ENCODE assay signal across 16 cellular contexts in genomic region chr10:34256216-34256615, GRCh38.
DNase-seq lines count a peak whose midpoint lies in the region; ATAC-seq and TF ChIP-seq lines count a peak whose summit lies in the region.
"Had no signal": no experiment of that assay in that cellular context is flagged by ENCODE, and none has a peak within 500 bp of the region (broad histone marks: within the 10 kb centered on the region; RNA-seq: fewer than 3 reads in every experiment).

No MANE protein-coding gene starts in this region.

- no peaks in the 10 kb centered on the region for H3K27me3 Mint-ChIP-seq in H9 (ENCODE audit: low read depth)
- no peaks in the 10 kb centered on the region for H3K27me3 Mint-ChIP-seq in neural crest cell (ENCODE audit: low read depth)
- peaks cover 8% of the 10 kb centered on the region for H3K27me3 Mint-ChIP-seq in activated CD4-positive, alpha-beta T cell treated with anti-CD3 and anti-CD28 coated beads for 36 hours
- H3K27me3 Mint-ChIP-seq: CD4-positive, alpha-beta memory T cell had no signal

- ATAC-seq in HG03520 (IDR thresholded peaks at IDR 0.05; ENCODE audit: unreplicated experiment) = no peak
- ATAC-seq in activated CD4-positive, alpha-beta T cell treated with anti-CD3 and anti-CD28 coated beads for 36 hours = no peak

- H2BK12ac ChIP-seq in H9 (ENCODE audit: insufficient read length, low read depth, low read length) = no peak overlapping the region

- DNase-seq in H9 (no peak), colonic mucosa (peak; percentile 45), neural crest cell (ENCODE audit: low read depth, low spot score) (no peak), MG63 (no peak), GM10248 (ENCODE audit: extremely low spot score) (no peak)
- no peak for DNase-seq in activated CD4-positive, alpha-beta T cell treated with anti-CD3 and anti-CD28 coated beads for 36 hours
- DNase-seq: CD4-positive, alpha-beta memory T cell; DMS153; DMS79; GDM1; GOT3; H7; KG1 had no signal

- H3K9me3 ChIP-seq in H9 (ENCODE audit: control insufficient read depth, low read depth, low read length) (no peaks in the 10 kb centered on the region), colonic mucosa (no peaks in the 10 kb centered on the region), MG63 (no peaks in the 10 kb centered on the region)
- H3K9me3 ChIP-seq: BLaER1 had no signal

- intact Hi-C loops in colonic mucosa (cut with DNase I) = no loop called here
- intact Hi-C loops in activated CD4-positive, alpha-beta T cell treated with anti-CD3 and anti-CD28 coated beads for 36 hours (cut with DNase I, micrococcal nuclease) = no loop called here

- no peak overlapping the region for H4K5ac ChIP-seq in H9 (ENCODE audit: insufficient read length, low read depth, low read length)

- no peak overlapping the region for H2BK5ac ChIP-seq in H9 (ENCODE audit: insufficient read length, low read length)

- H3K4me1 Mint-ChIP-seq in H9 (peaks cover 17 to 22% of the 10 kb centered on the region in 2 experiments), neural crest cell (no peaks in the 10 kb centered on the region)
- no peaks in the 10 kb centered on the region for H3K4me1 Mint-ChIP-seq in activated CD4-positive, alpha-beta T cell treated with anti-CD3 and anti-CD28 coated beads for 36 hours
- H3K4me1 Mint-ChIP-seq: CD4-positive, alpha-beta memory T cell had no signal

- H3K27me3 ChIP-seq in H9 (ENCODE audit: insufficient read depth, low read length) (no peaks in the 10 kb centered on the region), colonic mucosa (no peaks in the 10 kb centered on the region), MG63 (no peaks in the 10 kb centered on the region)
- H3K27me3 ChIP-seq: BLaER1 had no signal

- no CpG with 5 or more reads among the region's 4 CpGs for WGBS in H9 (ENCODE audit: extremely low coverage, insufficient read length, low lambda C conversion rate)

- no peak overlapping the region for H3K9ac ChIP-seq in H9 (ENCODE audit: extremely low read depth, insufficient read length, low read length)
- no peak overlapping the region for H3K9ac ChIP-seq in colonic mucosa (ENCODE audit: low read depth in 2 of 2, low read length in 2 of 2)
- H3K9ac ChIP-seq: BLaER1 had no signal

- POLR2A ChIA-PET in activated CD4-positive, alpha-beta T cell treated with anti-CD3 and anti-CD28 coated beads for 36 hours (lab: Charles Lee) = interaction anchor here (0.6 kb wide), 1 partner anchor 19 kb away, joined by 4 read pairs; no protein-coding TSS in a partner anchor
- POLR2A ChIA-PET in GM10248 (lab: Yijun Ruan, JAX) = no interaction called here

- no peaks in the 10 kb centered on the region for H4K20me1 ChIP-seq in H9 (ENCODE audit: control insufficient read depth, insufficient read depth, insufficient read length)
- H4K20me1 ChIP-seq: BLaER1 had no signal

- no peaks in the 10 kb centered on the region for H3K23me2 ChIP-seq in H9 (ENCODE audit: insufficient read length, low read depth, low read length, poor library complexity, severe bottlenecking)

- H3K36me3 ChIP-seq in colonic mucosa (no peaks in the 10 kb centered on the region), MG63 (no peaks in the 10 kb centered on the region)

- no peak overlapping the region for H4K91ac ChIP-seq in H9 (ENCODE audit: insufficient read length, low read depth, low read length)

- no peak overlapping the region for H3K4ac ChIP-seq in H9 (ENCODE audit: low read depth, low read length)

- H3K4me1 ChIP-seq in H9 (ENCODE audit: insufficient read depth, low read length) = peaks cover 5% of the 10 kb centered on the region; the same call in 1 of the 2 replicates
- no peaks in the 10 kb centered on the region for H3K4me1 ChIP-seq in colonic mucosa
- H3K4me1 ChIP-seq: BLaER1 had no signal

- no peak overlapping the region for H3K4me3 Mint-ChIP-seq in H9
- no peak overlapping the region for H3K4me3 Mint-ChIP-seq in neural crest cell
- H3K4me3 Mint-ChIP-seq in activated CD4-positive, alpha-beta T cell treated with anti-CD3 and anti-CD28 coated beads for 36 hours = no peak overlapping the region
- H3K4me3 Mint-ChIP-seq: CD14-positive monocyte; CD4-positive, alpha-beta memory T cell had no signal

- H3K18ac ChIP-seq in H9 (ENCODE audit: insufficient read length, low read depth, low read length) = no peak overlapping the region

- H3K4me3 ChIP-seq in colonic mucosa = no peak overlapping the region
- no peak overlapping the region for H3K4me3 ChIP-seq in MG63
- H3K4me3 ChIP-seq: BLaER1 had no signal

- H3K27ac ChIP-seq in H9 (ENCODE audit: insufficient read length, low read depth, low read length) = no peak overlapping the region
- no peak overlapping the region for H3K27ac ChIP-seq in colonic mucosa
- H3K27ac ChIP-seq: BLaER1 had no signal

- no peak overlapping the region for H3K23ac ChIP-seq in H9 (ENCODE audit: insufficient read length, low read depth, low read length)

- H3K27ac Mint-ChIP-seq in H9 (peak overlapping the region in 2 of 3 experiments; percentile 62 to 81; a peak in 1 of 7 replicates), neural crest cell (ENCODE audit: unreplicated experiment) (peak overlapping the region; percentile 91)
- no peak overlapping the region for H3K27ac Mint-ChIP-seq in activated CD4-positive, alpha-beta T cell treated with anti-CD3 and anti-CD28 coated beads for 36 hours
- H3K27ac Mint-ChIP-seq: CD4-positive, alpha-beta memory T cell had no signal

- no peak overlapping the region for H2BK20ac ChIP-seq in H9 (ENCODE audit: low read depth, low read length, poor library complexity, severe bottlenecking)

- CTCF ChIA-PET in activated CD4-positive, alpha-beta T cell treated with anti-CD3 and anti-CD28 coated beads for 36 hours (lab: Charles Lee) = no interaction called here
- CTCF ChIA-PET in GM10248 (lab: Yijun Ruan, JAX) = interaction anchor here (1.3 kb wide), 1 partner anchor 19 kb away, joined by 3 read pairs; no protein-coding TSS in a partner anchor

- H2AFZ ChIP-seq in H9 (ENCODE audit: low read length) = no peak overlapping the region

- no peaks in the 10 kb centered on the region for H3K79me2 ChIP-seq in H9 (ENCODE audit: insufficient read depth, low read length)

- no peak overlapping the region for H4K8ac ChIP-seq in H9 (replicated peaks; ENCODE audit: insufficient read length, low read depth, low read length)

- H3K9me3 Mint-ChIP-seq in H9 (peaks cover 2 to 3% of the 10 kb centered on the region in 2 experiments; a peak in 2 of 5 replicates), neural crest cell (peaks cover 3% of the 10 kb centered on the region)
- no peaks in the 10 kb centered on the region for H3K9me3 Mint-ChIP-seq in activated CD4-positive, alpha-beta T cell treated with anti-CD3 and anti-CD28 coated beads for 36 hours (ENCODE audit: low read depth)
- H3K9me3 Mint-ChIP-seq: CD4-positive, alpha-beta memory T cell had no signal

- H3K36me3 Mint-ChIP-seq in H9 (ENCODE audit: insufficient read depth in 1 of 3, low read depth in 3 of 3) = peaks cover 2 to 6% (median 5%) of the 10 kb centered on the region in 3 experiments; a peak in 6 of 7 replicates
- peaks cover 15% of the 10 kb centered on the region for H3K36me3 Mint-ChIP-seq in neural crest cell (ENCODE audit: low read depth)
- no peaks in the 10 kb centered on the region for H3K36me3 Mint-ChIP-seq in activated CD4-positive, alpha-beta T cell treated with anti-CD3 and anti-CD28 coated beads for 36 hours (ENCODE audit: low read depth)
- H3K36me3 Mint-ChIP-seq: CD14-positive monocyte; CD4-positive, alpha-beta memory T cell had no signal

- H3K56ac ChIP-seq in H9 (ENCODE audit: insufficient read length, low read depth, low read length) = no peak overlapping the region

- H3T11ph ChIP-seq in H9 (ENCODE audit: low read length) = no peak overlapping the region

- H2BK120ac ChIP-seq in H9 (ENCODE audit: low read depth, low read length, poor library complexity, severe bottlenecking) = no peak overlapping the region

- H3K14ac ChIP-seq in H9 (ENCODE audit: insufficient read depth, low read length) = no peak overlapping the region

- no peaks in the 10 kb centered on the region for H3K79me1 ChIP-seq in H9 (ENCODE audit: insufficient read depth, low read depth, low read length, poor library complexity, severe bottlenecking)

- H2AK5ac ChIP-seq in H9 (ENCODE audit: insufficient read length, low read length) = no peak overlapping the region

- H2BK15ac ChIP-seq in H9 (ENCODE audit: low read depth, low read length) = no peak overlapping the region

- H3K4me2 ChIP-seq in H9 (ENCODE audit: insufficient read depth, insufficient read length, low read length) = no peak overlapping the region
- H3K4me2 ChIP-seq: BLaER1 had no signal

- TF ChIP-seq CTCF in H9 (conservative IDR thresholded peaks at IDR 0.05) (no peak), colonic mucosa (IDR thresholded peaks at IDR 0.05) (no peak), neural crest cell (conservative IDR thresholded peaks at IDR 0.05) (no peak), GM10248 (IDR thresholded peaks at IDR 0.05; ENCODE audit: control extremely low read depth, extremely low read depth, low read depth, missing control alignments) (no peak)
